In the genomic region with DNA sequence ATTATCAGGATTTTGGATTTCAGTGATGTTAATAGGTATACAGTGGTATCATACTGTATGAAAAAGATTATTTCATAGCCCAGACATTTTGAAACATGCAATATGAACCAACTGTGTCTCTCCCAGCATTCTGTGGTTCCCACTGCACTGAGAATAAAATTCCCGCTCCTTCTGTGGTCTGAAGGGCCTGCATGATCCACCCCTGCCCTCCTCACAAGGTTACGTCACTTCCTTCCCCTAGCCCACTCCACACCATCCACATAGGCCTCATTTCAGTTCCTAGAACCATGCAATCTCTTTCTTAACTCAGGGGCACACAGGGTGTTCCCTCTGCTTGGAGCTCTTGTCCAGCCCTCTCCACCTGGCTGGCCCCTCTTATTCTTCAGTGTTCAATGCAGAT, we compare ENCODE assay signal across 21 cellular contexts.
"Had no signal": no experiment of that assay in that cellular context is flagged by ENCODE, and none has a peak within 500 bp of the region (broad histone marks: within the 10 kb centered on the region; RNA-seq: fewer than 3 reads in every experiment).

No MANE protein-coding gene starts in this region.

- H3K4me1 Mint-ChIP-seq: stimulated activated memory B cell treated with anti-CD40 and anti-IgM and Interleukin-4, amounts not matched to agents 10 μg/mL and 1 μg/mL and 100 μg/mL, for 72 hours had no signal

- H3K27ac Mint-ChIP-seq: stimulated activated memory B cell treated with anti-CD40 and anti-IgM and Interleukin-4, amounts not matched to agents 10 μg/mL and 1 μg/mL and 100 μg/mL, for 72 hours had no signal

- H3K9me3 ChIP-seq: ascending aorta, breast epithelium, heart right ventricle, mucosa of descending colon, neutrophil, sigmoid colon, spleen had no signal

- H3K4me3 Mint-ChIP-seq: activated T-cell treated with anti-CD3 and anti-CD28 coated beads, Interleukin-2, amount 50 U/mL, for 4 hours; naive thymus-derived CD8-positive, alpha-beta T cell; stimulated activated memory B cell treated with anti-CD40 and anti-IgM and Interleukin-4, amounts not matched to agents 10 μg/mL and 1 μg/mL and 100 μg/mL, for 72 hours had no signal

- H3K36me3 Mint-ChIP-seq: naive thymus-derived CD8-positive, alpha-beta T cell; stimulated activated memory B cell treated with anti-CD40 and anti-IgM and Interleukin-4, amounts not matched to agents 10 μg/mL and 1 μg/mL and 100 μg/mL, for 72 hours had no signal

- H3K9ac ChIP-seq: parathyroid adenoma had no signal

- H3K27me3 ChIP-seq: ascending aorta, breast epithelium, heart right ventricle, sigmoid colon, spleen had no signal

- H3K36me3 ChIP-seq: ascending aorta, breast epithelium, heart right ventricle, neutrophil, sigmoid colon, spleen had no signal

- H3K4me1 ChIP-seq: ascending aorta, parathyroid adenoma had no signal

- DNase-seq: activated CD4-positive, alpha-beta T cell treated with anti-CD3 and anti-CD28 coated beads, Interleukin-2, amount 50 U/mL, for 1 hour; activated CD4-positive, CD25-positive, alpha-beta regulatory T cell treated with anti-CD3 and anti-CD28 coated beads, Interleukin-2, amount 50 U/mL, for 72 hours; activated CD8-positive, alpha-beta memory T cell treated with anti-CD3 and anti-CD28 coated beads, Interleukin-2, amount 50 U/mL, for 4 hours; activated effector memory CD4-positive, alpha-beta T cell treated with anti-CD3 and anti-CD28 coated beads, Interleukin-2, amount 50 U/mL, for 16 hours; activated naive CD4-positive, alpha-beta T cell treated with anti-CD3 and anti-CD28 coated beads, Interleukin-2, amount 50 U/mL, for 16 hours; activated T-cell treated with anti-CD3 and anti-CD28 coated beads, Interleukin-2, amount 50 U/mL, for 4 hours; heart right ventricle; left ventricle myocardium superior; mucosa of descending colon; naive thymus-derived CD8-positive, alpha-beta T cell; sigmoid colon; spleen; stimulated activated CD4-positive, alpha-beta T cell treated with anti-CD3 and anti-CD28 coated beads, Interleukin-4, amount 100 ng/mL, for 4 hours; T-helper 1 cell; T1000 had no signal

- H3K4me3 ChIP-seq: ascending aorta, breast epithelium, coronary artery, heart right ventricle, mucosa of descending colon, sigmoid colon, spleen had no signal

- H3K9me3 Mint-ChIP-seq: activated T-cell treated with anti-CD3 and anti-CD28 coated beads, Interleukin-2, amount 50 U/mL, for 4 hours; naive thymus-derived CD8-positive, alpha-beta T cell; stimulated activated memory B cell treated with anti-CD40 and anti-IgM and Interleukin-4, amounts not matched to agents 10 μg/mL and 1 μg/mL and 100 μg/mL, for 72 hours had no signal
